ENCODE assay signal across 25 cellular contexts in genomic region chr19:19133985-19134384, GRCh38. TPM values are rescaled to one million over a fixed set of nuclear protein-coding genes. Genes with fewer than 3 reads are reported as not detected.
"Had no signal": no experiment of that assay in that cellular context is flagged by ENCODE, and none has a peak within 500 bp of the region (broad histone marks: within the 10 kb centered on the region; RNA-seq: fewer than 3 reads in every experiment).

No MANE protein-coding gene starts in this region.

- H3K27ac ChIP-seq: epithelial cell of prostate, lower lobe of right lung, parathyroid adenoma, prostate gland, suprapubic skin, transverse colon, upper lobe of right lung, uterus had no signal

- H3K9me3 ChIP-seq: prostate gland, suprapubic skin had no signal

- DNase-seq: cerebellar nuclear complex; dorsolateral prefrontal cortex; effector CD4-positive, alpha-beta T cell; foreskin fibroblast; hypothalamus; islet precursor cell; kidney glomerular epithelial cell; transverse colon; uterus had no signal

- H3K9me3 Mint-ChIP-seq: immature natural killer cell had no signal

- ATAC-seq: esophagus mucosa; left colon; stimulated activated naive CD8-positive, alpha-beta T cell treated with anti-CD3 and anti-CD28 coated beads, Interleukin-15, amount 100 ng/mL, for 72 hours had no signal

- H3K4me3 Mint-ChIP-seq: neural crest cell had no signal

- H3K4me3 ChIP-seq: dorsolateral prefrontal cortex, prostate gland, suprapubic skin, transverse colon, upper lobe of right lung, uterus had no signal

- H3K4me1 ChIP-seq: uterus had no signal

- H3K36me3 ChIP-seq: lower lobe of right lung, prostate gland, transverse colon, upper lobe of right lung, uterus had no signal

- H3K27ac Mint-ChIP-seq: stimulated activated naive CD8-positive, alpha-beta T cell treated with anti-CD3 and anti-CD28 coated beads, Interleukin-15, amount 100 ng/mL, for 72 hours had no signal

- H3K27me3 ChIP-seq: dorsolateral prefrontal cortex, gastrocnemius medialis, suprapubic skin, transverse colon, upper lobe of right lung, uterus had no signal

- H3K27me3 Mint-ChIP-seq: naive thymus-derived CD8-positive, alpha-beta T cell; stimulated activated naive CD8-positive, alpha-beta T cell treated with anti-CD3 and anti-CD28 coated beads, Interleukin-15, amount 100 ng/mL, for 72 hours had no signal

RNA-seq across cellular contexts. Expression of gene MEF2B, which starts 36.1 kb away (rescaled TPM):
- total RNA-seq: glomerular endothelial cell, left ventricle myocardium superior, myocyte, prostate gland had no signal
